Comparison of ENCODE assay signal across 26 cellular contexts in genomic region chr11:47498149-47498548, GRCh38. TPM values are rescaled to one million over a fixed set of nuclear protein-coding genes. Genes with fewer than 3 reads are reported as not detected.
DNase-seq lines count a peak whose midpoint lies in the region; ATAC-seq lines count a peak whose summit lies in the region.
"Had no signal": no experiment of that assay in that cellular context is flagged by ENCODE, and none has a peak within 500 bp of the region (broad histone marks: within the 10 kb centered on the region; RNA-seq: fewer than 3 reads in every experiment).

No MANE protein-coding gene starts in this region.

- H3K9me3 Mint-ChIP-seq in activated naive CD4-positive, alpha-beta T cell treated with anti-CD3 and anti-CD28 coated beads, Interleukin-2, amount 50 U/mL, for 24 hours: no peaks in the 10 kb centered on the region
- no peaks in the 10 kb centered on the region for H3K9me3 Mint-ChIP-seq in activated naive CD4-positive, alpha-beta T cell treated with anti-CD3 and anti-CD28 coated beads for 36 hours
- H3K9me3 Mint-ChIP-seq: activated T-helper 2 cell treated with anti-CD3 and anti-CD28 coated beads, Interferon-gamma antibody, Interleukin-2, Interleukin-4, amounts not matched to agents 10 μg/mL and 5 μg/mL and 100 μg/mL, durations not matched to agents 14 hours and 24 hours and 36 hours had no signal

- H3K4me3 ChIP-seq in SK-N-MC (no peak overlapping the region), mesenchymal stem cell (ENCODE audit: insufficient read depth in 1 of 2, low read depth in 1 of 2, low read length in 2 of 2) (no peak overlapping the region), skeletal muscle tissue (ENCODE audit: low read length in 3 of 3) (no peak overlapping the region)
- H3K4me3 ChIP-seq: psoas muscle had no signal

- no peak overlapping the region for H3K14ac ChIP-seq in mesenchymal stem cell (ENCODE audit: low read length in 2 of 2)

- H2BK15ac ChIP-seq in mesenchymal stem cell (ENCODE audit: low read depth, poor library complexity, severe bottlenecking): no peak overlapping the region

- H3K18ac ChIP-seq in mesenchymal stem cell (ENCODE audit: low read depth in 1 of 2, low read length in 2 of 2): no peak overlapping the region

- peak overlapping the region; percentile 68 for H3K27ac Mint-ChIP-seq in activated naive CD4-positive, alpha-beta T cell treated with anti-CD3 and anti-CD28 coated beads, Interleukin-2, amount 50 U/mL, for 24 hours
- no peak overlapping the region for H3K27ac Mint-ChIP-seq in activated naive CD4-positive, alpha-beta T cell treated with anti-CD3 and anti-CD28 coated beads for 36 hours
- H3K27ac Mint-ChIP-seq: activated T-helper 2 cell treated with anti-CD3 and anti-CD28 coated beads, Interferon-gamma antibody, Interleukin-2, Interleukin-4, amounts not matched to agents 10 μg/mL and 5 μg/mL and 100 μg/mL, durations not matched to agents 14 hours and 24 hours and 36 hours had no signal

- H3K4me3 Mint-ChIP-seq in activated naive CD4-positive, alpha-beta T cell treated with anti-CD3 and anti-CD28 coated beads, Interleukin-2, amount 50 U/mL, for 24 hours: no peak overlapping the region
- no peak overlapping the region for H3K4me3 Mint-ChIP-seq in activated naive CD4-positive, alpha-beta T cell treated with anti-CD3 and anti-CD28 coated beads for 36 hours

- CTCF ChIA-PET in activated naive CD4-positive, alpha-beta T cell treated with anti-CD3 and anti-CD28 coated beads for 36 hours (lab: Charles Lee): interaction anchor here (0.6 to 1.5 kb wide), 3 partner anchors 13 to 58 kb away, joined by 3 to 5 read pairs (median 3); no protein-coding TSS in a partner anchor

- H3K9ac ChIP-seq in SK-N-MC (ENCODE audit: insufficient read length) (no peak overlapping the region), mesenchymal stem cell (ENCODE audit: low read length) (no peak overlapping the region), skeletal muscle tissue (ENCODE audit: low read depth in 1 of 3, low read length in 3 of 3) (no peak overlapping the region)
- H3K9ac ChIP-seq: SK-N-SH had no signal

- H3K27me3 ChIP-seq in mesenchymal stem cell (ENCODE audit: control insufficient read depth in 1 of 2, insufficient read depth in 1 of 2, low read length in 2 of 2): no peaks in the 10 kb centered on the region
- H3K27me3 ChIP-seq in skeletal muscle tissue (ENCODE audit: control insufficient read depth in 3 of 3, insufficient read depth in 3 of 3, low read length in 3 of 3): no peaks in the 10 kb centered on the region

- no peak overlapping the region for H2BK5ac ChIP-seq in mesenchymal stem cell (ENCODE audit: low read depth, low read length, poor library complexity, severe bottlenecking)

- H2BK120ac ChIP-seq in mesenchymal stem cell (ENCODE audit: low read depth, low read length): no peak overlapping the region

- no peak overlapping the region for H3K4me2 ChIP-seq in mesenchymal stem cell (ENCODE audit: low read length, poor library complexity, severe bottlenecking)
- H3K4me2 ChIP-seq: SK-N-SH had no signal

- H3K79me1 ChIP-seq in mesenchymal stem cell (replicated peaks; ENCODE audit: low read length, poor library complexity, severe bottlenecking): peaks cover 10% of the 10 kb centered on the region

- ATAC-seq in HG02840 (IDR thresholded peaks at IDR 0.05; ENCODE audit: low FRiP score, unreplicated experiment) (no peak), HG02981 (IDR thresholded peaks at IDR 0.05; ENCODE audit: unreplicated experiment) (no peak), GM21737 (IDR thresholded peaks at IDR 0.05; ENCODE audit: unreplicated experiment) (no peak)
- ATAC-seq: left ventricle myocardium superior, psoas muscle had no signal

- peaks cover 3% of the 10 kb centered on the region for H3K4me1 ChIP-seq in mesenchymal stem cell (ENCODE audit: control insufficient read depth, insufficient read depth, low read depth, low read length)
- peaks cover 51 to 60% (median 56%) of the 10 kb centered on the region in 3 donors for H3K4me1 ChIP-seq in skeletal muscle tissue (ENCODE audit: control insufficient read depth in 3 of 3, insufficient read depth in 3 of 3, low read length in 3 of 3)

- H4K91ac ChIP-seq in mesenchymal stem cell (ENCODE audit: low read length): no peak overlapping the region

- peak overlapping the region; percentile 24 for H4K8ac ChIP-seq in mesenchymal stem cell (ENCODE audit: low read length)

- no peak overlapping the region for H2BK12ac ChIP-seq in mesenchymal stem cell (ENCODE audit: low read length in 2 of 2)

- H3K9me3 ChIP-seq in SK-N-MC (ENCODE audit: low read depth, low read length) (no peaks in the 10 kb centered on the region), mesenchymal stem cell (ENCODE audit: control insufficient read depth, low read length) (no peaks in the 10 kb centered on the region), skeletal muscle tissue (ENCODE audit: control insufficient read depth in 3 of 3, low read length in 3 of 3) (no peaks in the 10 kb centered on the region)
- H3K9me3 ChIP-seq: Caco-2, psoas muscle, SK-N-SH had no signal

- H3K36me3 ChIP-seq in SK-N-MC (ENCODE audit: insufficient read depth, low read length) (peaks cover 28% of the 10 kb centered on the region), mesenchymal stem cell (ENCODE audit: control insufficient read depth in 1 of 2, insufficient read depth in 2 of 2, low read depth in 1 of 2, low read length in 2 of 2) (peaks cover 0 to 67% of the 10 kb centered on the region in 2 experiments), skeletal muscle tissue (ENCODE audit: control insufficient read depth in 3 of 3, insufficient read depth in 3 of 3, low read length in 3 of 3) (peaks cover 0 to 10% (median 2%) of the 10 kb centered on the region in 3 donors)

- H3K27me3 Mint-ChIP-seq in activated naive CD4-positive, alpha-beta T cell treated with anti-CD3 and anti-CD28 coated beads, Interleukin-2, amount 50 U/mL, for 24 hours: no peaks in the 10 kb centered on the region
- H3K27me3 Mint-ChIP-seq in activated naive CD4-positive, alpha-beta T cell treated with anti-CD3 and anti-CD28 coated beads for 36 hours (ENCODE audit: low read depth): no peaks in the 10 kb centered on the region

- no peak overlapping the region for H3K23ac ChIP-seq in mesenchymal stem cell (ENCODE audit: low read length in 2 of 2)

- H3K27ac ChIP-seq in SK-N-MC: peak overlapping the region; percentile 53; the same call in 1 of the 2 replicates
- no peak overlapping the region for H3K27ac ChIP-seq in mesenchymal stem cell (ENCODE audit: low read length, poor library complexity, severe bottlenecking)
- H3K27ac ChIP-seq in skeletal muscle tissue (ENCODE audit: low read depth, low read length): peak overlapping the region; percentile 15
- H3K27ac ChIP-seq: psoas muscle had no signal

- H3K4me1 Mint-ChIP-seq in activated naive CD4-positive, alpha-beta T cell treated with anti-CD3 and anti-CD28 coated beads, Interleukin-2, amount 50 U/mL, for 24 hours: peaks cover 47% of the 10 kb centered on the region
- peaks cover 39% of the 10 kb centered on the region for H3K4me1 Mint-ChIP-seq in activated naive CD4-positive, alpha-beta T cell treated with anti-CD3 and anti-CD28 coated beads for 36 hours (ENCODE audit: low read depth)

- H3K36me3 Mint-ChIP-seq in activated naive CD4-positive, alpha-beta T cell treated with anti-CD3 and anti-CD28 coated beads, Interleukin-2, amount 50 U/mL, for 24 hours: peaks cover 10% of the 10 kb centered on the region
- peaks cover 8% of the 10 kb centered on the region for H3K36me3 Mint-ChIP-seq in activated naive CD4-positive, alpha-beta T cell treated with anti-CD3 and anti-CD28 coated beads for 36 hours (ENCODE audit: low read depth)

- no peak overlapping the region for H2AK5ac ChIP-seq in mesenchymal stem cell (ENCODE audit: low read length, severe bottlenecking)

- no peak for DNase-seq in activated naive CD4-positive, alpha-beta T cell treated with anti-CD3 and anti-CD28 coated beads for 36 hours
- DNase-seq in SK-N-MC (ENCODE audit: low read depth, low spot score) (no peak), mesenchymal stem cell (no peak)
- DNase-seq: activated CD4-positive, alpha-beta T cell treated with anti-CD3 and anti-CD28 coated beads, Interleukin-2, amount 50 U/mL, for 1 hour; Caco-2; DMS79; GF-D8; hippocampal formation; left ventricle myocardium superior; midbrain; NCI-H1092; NCI-H1930; NCI-H526 treated with DMSO at 0.1 percent for 48 hours; psoas muscle; SK-N-SH; stimulated activated CD8-positive, alpha-beta memory T cell treated with anti-CD3 and anti-CD28 coated beads, Interleukin-4, amount 100 ng/mL, for 48 hours had no signal

- no peak overlapping the region for H3K4ac ChIP-seq in mesenchymal stem cell (ENCODE audit: low read depth in 1 of 2, low read length in 2 of 2)

- 99% methylated on average over 3 of the region's 3 CpGs for WGBS in mesenchymal stem cell

- H2AFZ ChIP-seq in mesenchymal stem cell (ENCODE audit: low read depth, low read length): no peak overlapping the region

- intact Hi-C loops in activated naive CD4-positive, alpha-beta T cell treated with anti-CD3 and anti-CD28 coated beads for 36 hours (cut with micrococcal nuclease): no loop called here

RNA-seq across cellular contexts. Expression of gene RAPSN, which starts 49.2 kb away (rescaled TPM):
- total RNA-seq in activated naive CD4-positive, alpha-beta T cell treated with anti-CD3 and anti-CD28 coated beads for 36 hours: not detected
- 0.32 TPM for polyA plus RNA-seq in mesenchymal stem cell (2013, experiment 1 of 2)
- polyA plus RNA-seq in mesenchymal stem cell (2013, experiment 2 of 2): 0.16 TPM
- total RNA-seq in skeletal muscle tissue: 44.9 TPM
- total RNA-seq: epithelial cell of proximal tubule, H4, RPMI7951, subcutaneous adipose tissue had no signal

RNA-seq across cellular contexts. Expression of gene CELF1, which starts 54.8 kb away (rescaled TPM):
- total RNA-seq in activated naive CD4-positive, alpha-beta T cell treated with anti-CD3 and anti-CD28 coated beads for 36 hours: 100 to 1,000 TPM; 104 to 105 TPM
- 44.3 TPM for polyA plus RNA-seq in mesenchymal stem cell (2013, experiment 1 of 2)
- 44.0 TPM for polyA plus RNA-seq in mesenchymal stem cell (2013, experiment 2 of 2)
- 74.6 TPM for total RNA-seq in skeletal muscle tissue

Comparison
In these comparisons a context has a peak if more than half of its experiments do, and no peak if none do; other contexts are left out.
1. RNA of gene RAPSN, which starts 49.2 kb away (total RNA-seq): 44.9 TPM in skeletal muscle tissue (single experiment); not detected in activated naive CD4-positive, alpha-beta T cell treated with anti-CD3 and anti-CD28 coated beads for 36 hours; every median in the first group is over 10 times any median in the second.